ENCODE assay signal across 9 cellular contexts in the genomic region with DNA sequence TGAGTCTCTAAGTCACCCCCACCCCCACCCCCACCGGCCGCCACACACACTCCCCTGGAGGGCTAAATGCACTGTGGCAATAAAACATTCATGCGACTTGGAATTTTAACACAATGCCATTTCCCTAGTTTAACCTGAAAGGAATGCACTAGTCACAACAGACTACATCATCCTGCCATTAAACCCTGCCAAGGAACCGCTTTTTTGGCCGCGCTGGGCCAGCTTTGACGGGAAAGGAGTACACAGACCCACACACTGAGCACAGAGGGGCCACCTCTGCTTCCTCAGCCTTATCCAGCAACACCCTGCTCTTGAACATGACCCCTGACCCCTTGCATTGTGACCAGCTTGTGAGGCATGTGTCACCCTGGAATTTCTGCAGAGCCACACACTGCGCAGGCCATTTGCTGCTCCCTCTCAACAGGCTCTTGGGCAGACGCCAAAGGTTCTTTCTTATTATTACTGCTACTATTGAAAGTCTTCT.
DNase-seq lines count a peak whose midpoint lies in the region; ATAC-seq and TF ChIP-seq lines count a peak whose summit lies in the region.
"Had no signal": no experiment of that assay in that cellular context is flagged by ENCODE, and none has a peak within 500 bp of the region (broad histone marks: within the 10 kb centered on the region; RNA-seq: fewer than 3 reads in every experiment).

No MANE protein-coding gene starts in this region.

- peak overlapping the region; percentile 70 for H3K4me3 Mint-ChIP-seq in nephron progenitor cell
- H3K4me3 Mint-ChIP-seq in naive thymus-derived CD4-positive, alpha-beta T cell = no peak overlapping the region
- H3K4me3 Mint-ChIP-seq: central memory CD8-positive, alpha-beta T cell had no signal

- H3K27ac ChIP-seq in Peyer's patch = peak overlapping the region; percentile 44 to 89 (median 68)
- H3K27ac ChIP-seq in naive thymus-derived CD4-positive, alpha-beta T cell (ENCODE audit: low read depth, low read length) = no peak overlapping the region

- POLR2A ChIA-PET in naive thymus-derived CD4-positive, alpha-beta T cell (lab: Charles Lee) = no interaction called here

- TF ChIP-seq POLR2A in Peyer's patch (IDR thresholded peaks at IDR 0.05) = no peak

- H3K36me3 Mint-ChIP-seq in nephron progenitor cell (ENCODE audit: low read depth) = no peaks in the 10 kb centered on the region
- no peaks in the 10 kb centered on the region for H3K36me3 Mint-ChIP-seq in naive thymus-derived CD4-positive, alpha-beta T cell

- no peaks in the 10 kb centered on the region for H3K27me3 ChIP-seq in Peyer's patch
- no peaks in the 10 kb centered on the region for H3K27me3 ChIP-seq in naive thymus-derived CD4-positive, alpha-beta T cell (ENCODE audit: control insufficient read depth in 2 of 2, insufficient read depth in 2 of 2, low read length in 2 of 2)

- TF ChIP-seq CTCF in Peyer's patch (IDR thresholded peaks at IDR 0.05) (no peak), fibroblast of mammary gland (conservative IDR thresholded peaks at IDR 0.05; ENCODE audit: control insufficient read depth, insufficient read depth, low read depth, low read length) (no peak), nephron progenitor cell (IDR thresholded peaks at IDR 0.05) (no peak)

- H3K9me3 ChIP-seq in Peyer's patch = no peaks in the 10 kb centered on the region
- H3K9me3 ChIP-seq in naive thymus-derived CD4-positive, alpha-beta T cell (ENCODE audit: control insufficient read depth in 2 of 3, low read length in 3 of 3) = no peaks in the 10 kb centered on the region

- CTCF ChIA-PET in naive thymus-derived CD4-positive, alpha-beta T cell (lab: Charles Lee) = no interaction called here

- H3K9me3 Mint-ChIP-seq in nephron progenitor cell = no peaks in the 10 kb centered on the region
- H3K9me3 Mint-ChIP-seq in naive thymus-derived CD4-positive, alpha-beta T cell = peaks cover 0 to 18% (median 5%) of the 10 kb centered on the region in 11 donors

- peaks cover 0 to 4% (median 0%) of the 10 kb centered on the region in 4 donors for H3K4me1 ChIP-seq in Peyer's patch
- no peaks in the 10 kb centered on the region for H3K4me1 ChIP-seq in naive thymus-derived CD4-positive, alpha-beta T cell (ENCODE audit: control insufficient read depth in 2 of 2, insufficient read depth in 2 of 2, low read length in 2 of 2)

- ATAC-seq in naive thymus-derived CD4-positive, alpha-beta T cell = no peak

- H3K36me3 ChIP-seq in Peyer's patch = no peaks in the 10 kb centered on the region
- no peaks in the 10 kb centered on the region for H3K36me3 ChIP-seq in naive thymus-derived CD4-positive, alpha-beta T cell (ENCODE audit: control insufficient read depth in 2 of 3, insufficient read depth in 3 of 3, low read length in 3 of 3)

- H3K27ac Mint-ChIP-seq in nephron progenitor cell = peak overlapping the region; percentile 97
- H3K27ac Mint-ChIP-seq in naive thymus-derived CD4-positive, alpha-beta T cell = no peak overlapping the region

- peaks cover 5% of the 10 kb centered on the region for H3K27me3 Mint-ChIP-seq in nephron progenitor cell (ENCODE audit: low read depth, poor library complexity)
- H3K27me3 Mint-ChIP-seq in naive thymus-derived CD4-positive, alpha-beta T cell = peaks cover 0 to 3% (median 0%) of the 10 kb centered on the region in 5 donors
- H3K27me3 Mint-ChIP-seq: central memory CD8-positive, alpha-beta T cell had no signal

- DNase-seq in COLO829 (ENCODE audit: low spot score) = peak; percentile 41
- DNase-seq in Peyer's patch = peak; percentile 19 to 75 (median 59)
- peak; percentile 100 for DNase-seq in fibroblast of mammary gland (ENCODE audit: low read depth)
- DNase-seq in nephron progenitor cell = peak; percentile 74
- no peak for DNase-seq in activated CD8-positive, alpha-beta memory T cell treated with anti-CD3 and anti-CD28 coated beads, Interleukin-2, amount 50 U/mL, for 48 hours
- no peak for DNase-seq in effector CD8-positive, alpha-beta T cell (lab: John Stamatoyannopoulos, UW)
- DNase-seq in naive thymus-derived CD4-positive, alpha-beta T cell = no peak
- no peak for DNase-seq in NCI-H2171 treated with DMSO at 0.1 percent for 48 hours (lab: John Stamatoyannopoulos, UW)

- peaks cover 45% of the 10 kb centered on the region for H3K4me1 Mint-ChIP-seq in nephron progenitor cell
- peaks cover 0 to 9% (median 0%) of the 10 kb centered on the region in 7 donors for H3K4me1 Mint-ChIP-seq in naive thymus-derived CD4-positive, alpha-beta T cell
- H3K4me1 Mint-ChIP-seq: central memory CD8-positive, alpha-beta T cell had no signal

- no peak overlapping the region for H3K4me3 ChIP-seq in Peyer's patch
- peak overlapping the region; percentile 39 for H3K4me3 ChIP-seq in fibroblast of mammary gland (ENCODE audit: control insufficient read depth, low read depth, low read length)
- H3K4me3 ChIP-seq in naive thymus-derived CD4-positive, alpha-beta T cell (ENCODE audit: low read length) = no peak overlapping the region

- intact Hi-C loops in naive thymus-derived CD4-positive, alpha-beta T cell (cut with micrococcal nuclease) = no loop called here

Comparison
In these comparisons a context has a peak if more than half of its experiments do, and no peak if none do; other contexts are left out.
1. DNase-seq: peak in COLO829 (single experiment), Peyer's patch (3 of 3), fibroblast of mammary gland (single experiment) and nephron progenitor cell (single experiment); none in activated CD8-positive, alpha-beta memory T cell treated with anti-CD3 and anti-CD28 coated beads, Interleukin-2, amount 50 U/mL, for 48 hours (single experiment), effector CD8-positive, alpha-beta T cell (single experiment), naive thymus-derived CD4-positive, alpha-beta T cell (0 of 9) and NCI-H2171 treated with DMSO at 0.1 percent for 48 hours (single experiment).